Comparison of ENCODE assay signal across 21 cellular contexts in the genomic region with DNA sequence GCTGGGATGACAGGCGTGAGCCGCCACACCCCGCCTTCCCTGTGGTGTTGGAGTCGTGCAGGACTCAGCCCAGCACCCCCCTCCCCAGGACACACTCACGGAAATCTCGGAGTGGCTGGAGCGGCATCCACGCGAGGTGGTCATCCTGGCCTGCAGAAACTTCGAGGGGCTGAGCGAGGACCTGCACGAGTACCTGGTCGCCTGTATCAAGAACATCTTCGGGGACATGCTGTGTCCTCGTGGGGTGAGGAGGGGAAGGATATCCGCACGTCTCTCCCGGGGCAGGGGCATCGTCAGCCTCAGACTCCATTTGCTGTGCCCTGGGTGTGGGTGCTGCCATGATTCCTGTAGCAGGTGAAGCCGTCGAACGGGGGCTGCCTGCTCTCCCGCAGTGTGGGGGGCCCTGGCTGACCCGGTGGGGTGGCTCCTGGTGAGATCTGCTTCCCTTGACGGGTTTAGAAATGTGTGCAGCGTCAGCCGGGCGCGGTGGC.
"Had no signal": no experiment of that assay in that cellular context is flagged by ENCODE, and none has a peak within 500 bp of the region (broad histone marks: within the 10 kb centered on the region; RNA-seq: fewer than 3 reads in every experiment).

No MANE protein-coding gene starts in this region.

- H3K27ac Mint-ChIP-seq: activated naive CD4-positive, alpha-beta T cell treated with anti-CD3 and anti-CD28 coated beads, Interleukin-2, amount 50 U/mL, for 72 hours; activated T-helper 2 cell treated with anti-CD3 and anti-CD28 coated beads, Interferon-gamma antibody, Interleukin-2, Interleukin-4, amounts not matched to agents 10 μg/mL and 5 μg/mL and 100 μg/mL, durations not matched to agents 14 hours and 24 hours and 36 hours; T-helper 17 cell; WTC11 had no signal

- H3K9me3 Mint-ChIP-seq: activated naive CD4-positive, alpha-beta T cell treated with anti-CD3 and anti-CD28 coated beads, Interleukin-2, amount 50 U/mL, for 72 hours; activated T-helper 2 cell treated with anti-CD3 and anti-CD28 coated beads, Interferon-gamma antibody, Interleukin-2, Interleukin-4, amounts not matched to agents 10 μg/mL and 5 μg/mL and 100 μg/mL, durations not matched to agents 14 hours and 24 hours and 36 hours; neural crest cell; WTC11 had no signal

- H3K36me3 ChIP-seq: ovary had no signal

- H3K27ac ChIP-seq: esophagus squamous epithelium, ovary, skin epidermis, transverse colon had no signal

- H3K4me1 ChIP-seq: esophagus squamous epithelium, transverse colon had no signal

- H3K27me3 ChIP-seq: esophagus squamous epithelium, ovary, transverse colon had no signal

- H3K4me1 Mint-ChIP-seq: neural crest cell, T-helper 17 cell, WTC11 had no signal

- H3K4me3 Mint-ChIP-seq: neural crest cell, T-helper 17 cell, WTC11 had no signal

- H3K9me3 ChIP-seq: esophagus squamous epithelium, ovary, transverse colon had no signal

- H3K4me3 ChIP-seq: esophagus squamous epithelium, ovary, skin epidermis, transverse colon had no signal

- ATAC-seq: activated naive CD4-positive, alpha-beta T cell treated with anti-CD3 and anti-CD28 coated beads, Interleukin-2, amount 50 U/mL, for 72 hours; T-helper 17 cell; WTC11 had no signal

- H3K27me3 Mint-ChIP-seq: T-helper 17 cell had no signal

- DNase-seq: activated T-cell treated with anti-CD3 and anti-CD28 coated beads, Interleukin-2, amount 50 U/mL, for 1 hour; caudate nucleus; cortex of kidney; effector CD4-positive, alpha-beta T cell; esophagus squamous epithelium; hypothalamus; kidney glomerular epithelial cell; midbrain; SHP77 treated with DMSO at 0.1 percent for 48 hours; stimulated activated CD4-positive, alpha-beta T cell treated with anti-CD3 and anti-CD28 coated beads, Interleukin-4, amount 100 ng/mL, for 4 hours; stimulated activated CD8-positive, alpha-beta memory T cell treated with anti-CD3 and anti-CD28 coated beads, Interleukin-4, amount 100 ng/mL, for 48 hours; stimulated activated naive CD4-positive, alpha-beta T cell treated with Interleukin-2 at 50 U/mL for 16 hours; substantia nigra; transverse colon had no signal
